Comparison of ENCODE assay signal across 8 cellular contexts in genomic region chr17:2054740-2055493, GRCh38. TPM values are rescaled to one million over a fixed set of nuclear protein-coding genes. Genes with fewer than 3 reads are reported as not detected.
DNase-seq lines count a peak whose midpoint lies in the region; ATAC-seq, FAIRE-seq and TF ChIP-seq lines count a peak whose summit lies in the region.

TSS of gene HIC1 (plus strand) at chr17:2055103. CDS start at chr17:2056691, 1,588 bp downstream.

- peak; percentile 39 for ATAC-seq in GM23338

- no peaks in the 10 kb centered on the region; the same call in 2 of the 3 replicates for H3K9me3 Mint-ChIP-seq in GM23338

- H3K27ac Mint-ChIP-seq in GM23338, result no peak within 1 kb of the TSS

- H3F3A ChIP-seq in GM23338 (replicated peaks; ENCODE audit: low read depth), result peaks cover 9% of the 10 kb centered on the region; the same call in 1 of the 2 replicates

- H3K27me3 ChIP-seq in GM23338 (ENCODE audit: insufficient read depth), result peaks cover 94% of the 10 kb centered on the region

- peaks cover 12% of the 10 kb centered on the region for H3K4me1 ChIP-seq in GM23338 (ENCODE audit: insufficient read depth)

- no peak within 1 kb of the TSS for H3K27ac ChIP-seq in GM23338 (ENCODE audit: low read depth)

- no peaks in the 10 kb centered on the region for H3K79me2 ChIP-seq in GM23338 (replicated peaks; ENCODE audit: insufficient read depth)

- peak within 1 kb of the TSS; percentile 81 for H3K4me2 ChIP-seq in GM23338

- H4K20me1 ChIP-seq in GM23338 (replicated peaks; ENCODE audit: insufficient read depth), result no peaks in the 10 kb centered on the region; the same call in 1 of the 2 replicates

- DNase-seq in D721Med (ENCODE audit: insufficient read length, low spot score) (peak; percentile 90), GM23338 (ENCODE audit: low spot score) (peak; percentile 82), NCI-H1694 (lab: John Stamatoyannopoulos, UW) (peak; percentile 26), cardiac fibroblast (ENCODE audit: low read depth in 2 of 2) (peak; percentile 81 to 83), inferior parietal cortex (ENCODE audit: extremely low spot score) (peak; percentile 59), NCI-H2081 treated with DMSO at 0.1 percent for 48 hours (lab: John Stamatoyannopoulos, UW) (no peak)
- peak; percentile 62 to 68 (median 63) for DNase-seq in activated CD4-positive, CD25-positive, alpha-beta regulatory T cell (lab: John Stamatoyannopoulos, UW)
- peak; percentile 62 to 67 for DNase-seq in stimulated activated CD4-positive, alpha-beta T cell treated with anti-CD3 and anti-CD28 coated beads, Interleukin-12 subunit alpha, Interleukin-12 subunit beta, amount 100 ng/mL, for 24 hours (ENCODE audit: low read depth in 2 of 2)

- H3K36me3 ChIP-seq in GM23338 (ENCODE audit: insufficient read depth), result no peaks in the 10 kb centered on the region

- no peaks in the 10 kb centered on the region for H3K36me3 Mint-ChIP-seq in GM23338 (ENCODE audit: low read depth)

- TF ChIP-seq CTCF in D721Med (IDR thresholded peaks at IDR 0.05; ENCODE audit: insufficient read depth, missing control alignments) (peak; percentile 42), GM23338 (conservative IDR thresholded peaks at IDR 0.05; ENCODE audit: low read depth in 2 of 2) (peak; percentile 55 to 85), cardiac fibroblast (IDR thresholded peaks at IDR 0.05; ENCODE audit: low read depth, low read length) (peak; percentile 37)

- H3K4me3 Mint-ChIP-seq in GM23338, result peak within 1 kb of the TSS; percentile 57

- H3K9me2 ChIP-seq in GM23338 (ENCODE audit: insufficient read depth), result no peaks in the 10 kb centered on the region

- H3K4me3 ChIP-seq in GM23338, result peak within 1 kb of the TSS; percentile 59
- peak within 1 kb of the TSS; percentile 46 to 69 for H3K4me3 ChIP-seq in cardiac fibroblast (replicated peaks in 1 of 2; ENCODE audit: low read depth in 2 of 2, low read length in 2 of 2)

- no peak within 1 kb of the TSS for H2AFZ ChIP-seq in GM23338

- H3K27me3 Mint-ChIP-seq in GM23338 (ENCODE audit: insufficient read depth, low read depth, poor library complexity), result peaks cover 66% of the 10 kb centered on the region

- no peak for FAIRE-seq in D721Med (lab: Jason Lieb, UNC)

- peaks cover 3% of the 10 kb centered on the region; the same call in 2 of the 3 replicates for H3K4me1 Mint-ChIP-seq in GM23338

TF ChIP-seq in GM23338, 12 proteins besides CTCF, POLR2A, EP300 and RAD21:
- TF ChIP-seq CREB1 (CRISPR knock-in tag; IDR thresholded peaks at IDR 0.05; ENCODE audit: low read depth), result 0 out of 2 replicates have a peak, but pooled peaks have one; percentile 4
- no peak for TF ChIP-seq NANOG (IDR thresholded peaks at IDR 0.05; ENCODE audit: borderline replicate concordance)
- peak; percentile 53 for TF ChIP-seq EZH2 (IDR thresholded peaks at IDR 0.05; ENCODE audit: low read depth, unreplicated experiment)
- no peak for TF ChIP-seq ZNF462 (CRISPR knock-in tag; IDR thresholded peaks at IDR 0.05)
TF ChIP-seq in GM23338: peak in this region for 2.

RNA-seq across cellular contexts. Expression of gene HIC1, which starts in this region (rescaled TPM):
- 0.17 TPM in 1 of 2 replicates, not detected in the other for total RNA-seq in GM23338 (2014; rRNA removed; shearing (Covaris generic))
- 0.23 and 0.26 TPM in 2 replicates for polyA plus RNA-seq in GM23338 (2016; fragmentation: Nextera tagmentation; extraction: Ambion mirVana)

Comparison
In these comparisons a context has a peak if more than half of its experiments do, and no peak if none do; other contexts are left out.
1. Peak in DNase-seq, ATAC-seq, H3K4me3 ChIP-seq and H3K4me2 ChIP-seq in GM23338; RNA of the gene not detected or under 1 TPM.